In the genomic region with DNA sequence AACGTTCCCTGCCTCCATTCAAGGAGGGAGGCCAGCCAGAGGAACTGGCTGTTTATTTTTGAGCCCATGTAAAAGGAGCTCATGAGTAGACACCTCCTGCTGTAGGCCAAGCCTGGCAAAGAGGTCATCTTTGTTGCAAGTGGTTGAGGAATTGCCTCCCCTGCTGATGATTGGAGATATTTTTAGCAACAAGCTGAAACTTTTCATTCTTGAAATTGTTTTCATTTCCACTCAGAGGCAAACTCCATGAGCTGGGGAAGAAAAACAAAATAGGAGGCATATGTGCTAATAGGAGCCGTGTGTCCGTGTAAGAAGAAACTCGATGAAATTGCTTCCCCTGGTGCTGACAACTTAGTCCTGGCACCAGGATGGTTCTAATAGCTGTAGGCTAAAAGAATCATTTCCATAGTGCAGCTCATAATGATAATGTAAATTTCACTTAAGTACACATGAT, we compare ENCODE assay signal across 14 cellular contexts.
DNase-seq lines count a peak whose midpoint lies in the region; ATAC-seq and TF ChIP-seq lines count a peak whose summit lies in the region.
"Had no signal": no experiment of that assay in that cellular context is flagged by ENCODE, and none has a peak within 500 bp of the region (broad histone marks: within the 10 kb centered on the region; RNA-seq: fewer than 3 reads in every experiment).

No MANE protein-coding gene starts in this region.

- no peaks in the 10 kb centered on the region for H3K27me3 ChIP-seq in neuronal stem cell (ENCODE audit: control insufficient read depth in 3 of 3, insufficient read depth in 3 of 3, low read depth in 1 of 3, low read length in 3 of 3)
- H3K27me3 ChIP-seq in sigmoid colon: no peaks in the 10 kb centered on the region
- H3K27me3 ChIP-seq in left lung: no peaks in the 10 kb centered on the region

- in situ Hi-C loops in G401 (cut with HindIII; ENCODE audit: low sequenced_read_pairs): no loop called here

- peak overlapping the region; percentile 6 for H4K8ac ChIP-seq in neuronal stem cell (ENCODE audit: low read depth, low read length)

- TF ChIP-seq POLR2A in sigmoid colon (IDR thresholded peaks at IDR 0.05): no peak

- peaks cover 35% of the 10 kb centered on the region for H3K4me1 Mint-ChIP-seq in chondrocyte (ENCODE audit: low read depth)
- H3K4me1 Mint-ChIP-seq: activated B cell treated with CpG ODN at 0.5 μM for 24 hours; activated naive CD4-positive, alpha-beta T cell treated with anti-CD3 and anti-CD28 coated beads, Interleukin-2, amount 50 U/mL, for 24 hours; nephron; stimulated activated naive CD8-positive, alpha-beta T cell treated with anti-CD3 and anti-CD28 coated beads, Interleukin-15, amount 100 ng/mL, for 72 hours had no signal

- H2AFZ ChIP-seq in neuronal stem cell (ENCODE audit: low read length): no peak overlapping the region

- H3K27ac ChIP-seq in neuronal stem cell (replicated peaks; ENCODE audit: low read length): no peak overlapping the region
- no peak overlapping the region for H3K27ac ChIP-seq in sigmoid colon
- H3K27ac ChIP-seq in left lung: no peak overlapping the region

- peak overlapping the region; percentile 86 for H3K27ac Mint-ChIP-seq in chondrocyte (ENCODE audit: unreplicated experiment)
- H3K27ac Mint-ChIP-seq: activated B cell treated with CpG ODN at 0.5 μM for 24 hours; activated naive CD4-positive, alpha-beta T cell treated with anti-CD3 and anti-CD28 coated beads, Interleukin-2, amount 50 U/mL, for 24 hours; nephron; stimulated activated naive CD8-positive, alpha-beta T cell treated with anti-CD3 and anti-CD28 coated beads, Interleukin-15, amount 100 ng/mL, for 72 hours had no signal

- H3K4me2 ChIP-seq in neuronal stem cell (ENCODE audit: insufficient read depth, low read length, poor library complexity, severe bottlenecking): no peak overlapping the region

- H3K23ac ChIP-seq in neuronal stem cell (ENCODE audit: low read depth, low read length, poor library complexity): no peak overlapping the region

- H2BK120ac ChIP-seq in neuronal stem cell (ENCODE audit: low read depth, low read length): no peak overlapping the region

- no peak for ATAC-seq in left lung
- ATAC-seq: stimulated activated naive CD8-positive, alpha-beta T cell treated with anti-CD3 and anti-CD28 coated beads, Interleukin-15, amount 100 ng/mL, for 72 hours had no signal

- no peak overlapping the region for H2BK12ac ChIP-seq in neuronal stem cell (ENCODE audit: low read length)

- H3K36me3 ChIP-seq in neuronal stem cell (replicated peaks in 1 of 2; ENCODE audit: control insufficient read depth in 2 of 2, insufficient read depth in 2 of 2, low read length in 2 of 2) (no peaks in the 10 kb centered on the region), sigmoid colon (no peaks in the 10 kb centered on the region), left lung (no peaks in the 10 kb centered on the region)

- no peak overlapping the region for H2BK5ac ChIP-seq in neuronal stem cell (ENCODE audit: low read length)

- no peak overlapping the region for H3K9ac ChIP-seq in neuronal stem cell (ENCODE audit: low read depth, low read length, poor library complexity)

- no peaks in the 10 kb centered on the region for H3K36me3 Mint-ChIP-seq in chondrocyte (ENCODE audit: low read depth)
- H3K36me3 Mint-ChIP-seq: activated naive CD4-positive, alpha-beta T cell treated with anti-CD3 and anti-CD28 coated beads, Interleukin-2, amount 50 U/mL, for 24 hours had no signal

- no peak overlapping the region for H2BK15ac ChIP-seq in neuronal stem cell (ENCODE audit: low read length)

- no peak overlapping the region for H4K91ac ChIP-seq in neuronal stem cell (ENCODE audit: low read depth, low read length, poor library complexity)

- no peaks in the 10 kb centered on the region for H3K9me3 ChIP-seq in neuronal stem cell (replicated peaks in 1 of 2; ENCODE audit: control insufficient read depth in 2 of 2, insufficient read depth in 1 of 2, low read depth in 1 of 2, low read length in 2 of 2)
- no peaks in the 10 kb centered on the region for H3K9me3 ChIP-seq in sigmoid colon
- H3K9me3 ChIP-seq in left lung: peaks cover 0 to 2% of the 10 kb centered on the region in 2 donors

- no CpG with 5 or more reads among the region's 4 CpGs for WGBS in neuronal stem cell (ENCODE audit: extremely low coverage in 2 of 2, insufficient read length in 2 of 2, insufficient replicate concordance in 1 of 2), 2 donors
- 70 to 72% methylated on average over 4 of the region's 4 CpGs for WGBS in sigmoid colon, 2 donors

- TF ChIP-seq EP300 in sigmoid colon (IDR thresholded peaks at IDR 0.05): no peak

- no peak overlapping the region for H3K18ac ChIP-seq in neuronal stem cell (ENCODE audit: low read length)

- no peaks in the 10 kb centered on the region for H3K4me1 ChIP-seq in neuronal stem cell (ENCODE audit: control insufficient read depth in 2 of 2, insufficient read depth in 1 of 2, low read depth in 1 of 2, low read length in 2 of 2)
- no peaks in the 10 kb centered on the region for H3K4me1 ChIP-seq in sigmoid colon
- H3K4me1 ChIP-seq in left lung: no peaks in the 10 kb centered on the region

- peaks cover 9% of the 10 kb centered on the region for H3K9me3 Mint-ChIP-seq in chondrocyte (ENCODE audit: low read depth)
- H3K9me3 Mint-ChIP-seq: activated B cell treated with CpG ODN at 0.5 μM for 24 hours had no signal

- DNase-seq in AG08395 (ENCODE audit: low spot score) (peak; percentile 70), M059J (ENCODE audit: low read depth) (peak; percentile 1), chondrocyte (ENCODE audit: low spot score) (no peak), neuronal stem cell (ENCODE audit: low spot score) (no peak), sigmoid colon (no peak), left lung (no peak), G401 (ENCODE audit: low spot score) (no peak)
- DNase-seq in activated naive CD4-positive, alpha-beta T cell treated with anti-CD3 and anti-CD28 coated beads, Interleukin-2, amount 50 U/mL, for 16 hours: no peak
- DNase-seq: activated B cell treated with CpG ODN at 0.5 μM for 24 hours; hypothalamus; NCI-H345; stimulated activated naive CD8-positive, alpha-beta T cell treated with anti-CD3 and anti-CD28 coated beads, Interleukin-15, amount 100 ng/mL, for 72 hours had no signal

- H3K4me3 ChIP-seq in neuronal stem cell (ENCODE audit: low read length in 2 of 2) (no peak overlapping the region), sigmoid colon (no peak overlapping the region), left lung (no peak overlapping the region)

- H3K27me3 Mint-ChIP-seq in chondrocyte (ENCODE audit: low read depth): no peaks in the 10 kb centered on the region
- H3K27me3 Mint-ChIP-seq: activated B cell treated with CpG ODN at 0.5 μM for 24 hours; stimulated activated naive CD8-positive, alpha-beta T cell treated with anti-CD3 and anti-CD28 coated beads, Interleukin-15, amount 100 ng/mL, for 72 hours had no signal

- H3K14ac ChIP-seq in neuronal stem cell (ENCODE audit: low read length): no peak overlapping the region

- H2AK5ac ChIP-seq in neuronal stem cell (ENCODE audit: low read depth, low read length): no peak overlapping the region

- no peak overlapping the region for H3K4ac ChIP-seq in neuronal stem cell (ENCODE audit: low read length)

- TF ChIP-seq CTCF in chondrocyte (IDR thresholded peaks at IDR 0.05) (peak; percentile 65), sigmoid colon (IDR thresholded peaks at IDR 0.05) (no peak), left lung (IDR thresholded peaks at IDR 0.05) (no peak)

- intact Hi-C loops in sigmoid colon (cut with DNase I) (no loop called here), left lung (cut with DNase I) (no loop called here)

- no peak overlapping the region for H3K4me3 Mint-ChIP-seq in chondrocyte (ENCODE audit: unreplicated experiment)
- H3K4me3 Mint-ChIP-seq: activated B cell treated with CpG ODN at 0.5 μM for 24 hours; activated naive CD4-positive, alpha-beta T cell treated with anti-CD3 and anti-CD28 coated beads, Interleukin-2, amount 50 U/mL, for 24 hours; nephron; stimulated activated naive CD8-positive, alpha-beta T cell treated with anti-CD3 and anti-CD28 coated beads, Interleukin-15, amount 100 ng/mL, for 72 hours had no signal

- H3K79me1 ChIP-seq in neuronal stem cell (ENCODE audit: low read depth, low read length): no peaks in the 10 kb centered on the region

Comparison
In these comparisons a context has a peak if more than half of its experiments do, and no peak if none do; other contexts are left out.
1. DNase-seq: peak in AG08395 (single experiment) and M059J (single experiment); none in chondrocyte (single experiment), neuronal stem cell (single experiment), sigmoid colon (single experiment), activated naive CD4-positive, alpha-beta T cell treated with anti-CD3 and anti-CD28 coated beads, Interleukin-2, amount 50 U/mL, for 16 hours (single experiment), left lung (0 of 2) and G401 (single experiment).